In the genomic region with DNA sequence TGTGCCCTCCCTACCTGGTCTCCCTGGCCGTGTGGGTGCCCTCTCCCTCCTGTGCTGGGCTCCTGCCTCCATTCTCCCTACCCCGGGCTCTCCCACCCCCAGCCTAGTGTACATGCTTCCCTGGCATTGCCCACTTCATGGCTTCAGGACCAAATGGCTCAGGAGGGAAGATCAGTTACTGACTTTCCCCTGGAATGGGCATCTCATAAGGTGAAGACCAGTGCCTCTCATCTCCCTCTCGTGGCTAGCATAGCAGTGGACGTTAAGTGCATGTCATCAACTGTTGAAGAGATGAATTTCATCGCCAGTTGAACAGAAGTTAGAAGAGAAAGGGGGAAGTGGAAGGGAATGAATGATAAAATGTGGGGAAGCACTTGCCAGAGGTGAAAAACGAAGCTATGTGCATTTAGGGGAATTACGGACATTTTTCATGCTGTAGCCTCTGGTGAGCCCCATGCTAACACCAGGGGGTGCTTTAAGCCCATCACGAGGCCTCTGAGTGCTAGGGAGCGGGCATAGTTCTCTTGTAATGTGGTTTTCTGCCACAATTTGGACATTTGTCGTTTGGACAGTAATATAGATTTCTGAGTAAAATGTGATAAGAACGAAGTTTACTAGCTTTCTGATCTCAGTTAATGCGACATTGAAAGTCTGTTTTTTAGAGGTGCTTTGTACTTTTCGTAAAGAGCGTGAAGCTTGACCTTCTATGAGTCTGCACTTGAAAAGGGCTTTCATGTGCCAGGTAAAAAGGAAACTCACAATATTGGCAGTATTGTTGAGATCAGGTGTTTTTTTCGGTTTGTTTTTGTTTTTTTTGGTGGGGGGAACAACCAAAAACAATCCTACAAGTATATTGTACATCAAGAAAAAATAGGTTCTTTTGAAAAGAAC, we compare ENCODE assay signal across 8 cellular contexts. TPM values are rescaled to one million over a fixed set of nuclear protein-coding genes. Genes with fewer than 3 reads are reported as not detected.
DNase-seq lines count a peak whose midpoint lies in the region; ATAC-seq, FAIRE-seq and TF ChIP-seq lines count a peak whose summit lies in the region.

No MANE protein-coding gene starts in this region.

- H3K4me3 Mint-ChIP-seq in activated CD8-positive, alpha-beta memory T cell treated with anti-CD3 and anti-CD28 coated beads, Interleukin-2, amount 10 ng/mL, durations not matched to agents 7 days and 5 days = no peak overlapping the region
- H3K4me3 Mint-ChIP-seq in osteocyte (ENCODE audit: unreplicated experiment) = no peak overlapping the region

- H3K36me3 Mint-ChIP-seq in activated CD8-positive, alpha-beta memory T cell treated with anti-CD3 and anti-CD28 coated beads, Interleukin-2, amount 10 ng/mL, durations not matched to agents 7 days and 5 days = peaks cover 2% of the 10 kb centered on the region
- peaks cover 8% of the 10 kb centered on the region for H3K36me3 Mint-ChIP-seq in osteocyte (ENCODE audit: unreplicated experiment)

- CTCF ChIA-PET in activated CD8-positive, alpha-beta memory T cell treated with anti-CD3 and anti-CD28 coated beads, Interleukin-2, amount 10 ng/mL, durations not matched to agents 7 days and 5 days (lab: Charles Lee) = interaction anchor here (0.6 to 3.4 kb wide), 26 partner anchors 8 to 414 kb away, joined by 3 to 15 read pairs (median 3); no protein-coding TSS in a partner anchor

- H3K27me3 Mint-ChIP-seq in activated CD8-positive, alpha-beta memory T cell treated with anti-CD3 and anti-CD28 coated beads, Interleukin-2, amount 10 ng/mL, durations not matched to agents 7 days and 5 days = no peaks in the 10 kb centered on the region
- H3K27me3 Mint-ChIP-seq in osteocyte (ENCODE audit: unreplicated experiment) = no peaks in the 10 kb centered on the region

- no peaks in the 10 kb centered on the region for H3K9me3 Mint-ChIP-seq in activated CD8-positive, alpha-beta memory T cell treated with anti-CD3 and anti-CD28 coated beads, Interleukin-2, amount 10 ng/mL, durations not matched to agents 7 days and 5 days (ENCODE audit: low read depth)
- no peaks in the 10 kb centered on the region for H3K9me3 Mint-ChIP-seq in osteocyte (ENCODE audit: unreplicated experiment)

- no peak for FAIRE-seq in urothelium cell line (lab: Jason Lieb, UNC)

- DNase-seq in AG20443 (ENCODE audit: low spot score) (peak; percentile 84), GM19240 (ENCODE audit: insufficient read length, low spot score) (peak; percentile 18), NCI-H526 treated with DMSO at 0.1 percent for 48 hours (lab: John Stamatoyannopoulos, UW) (peak; percentile 42), fibroblast of gingiva (ENCODE audit: low read depth) (peak; percentile 58), osteocyte (ENCODE audit: extremely low spot score, unreplicated experiment) (no peak), urothelium cell line (ENCODE audit: low spot score) (peak; percentile 54)
- DNase-seq in activated CD8-positive, alpha-beta memory T cell treated with anti-CD3 and anti-CD28 coated beads, Interleukin-2, amount 10 ng/mL, durations not matched to agents 7 days and 5 days = peak; percentile 67

- H3K27ac Mint-ChIP-seq in activated CD8-positive, alpha-beta memory T cell treated with anti-CD3 and anti-CD28 coated beads, Interleukin-2, amount 10 ng/mL, durations not matched to agents 7 days and 5 days = no peak overlapping the region
- H3K27ac Mint-ChIP-seq in osteocyte (ENCODE audit: unreplicated experiment) = no peak overlapping the region

- H3K4me1 Mint-ChIP-seq in activated CD8-positive, alpha-beta memory T cell treated with anti-CD3 and anti-CD28 coated beads, Interleukin-2, amount 10 ng/mL, durations not matched to agents 7 days and 5 days = peaks cover 3% of the 10 kb centered on the region
- H3K4me1 Mint-ChIP-seq in osteocyte (ENCODE audit: unreplicated experiment) = peaks cover 3% of the 10 kb centered on the region

- peak; percentile 87 for TF ChIP-seq CTCF in osteocyte (IDR thresholded peaks at IDR 0.05)

- peak; percentile 76 for ATAC-seq in activated CD8-positive, alpha-beta memory T cell treated with anti-CD3 and anti-CD28 coated beads, Interleukin-2, amount 10 ng/mL, durations not matched to agents 7 days and 5 days
- ATAC-seq in HG03175 (IDR thresholded peaks at IDR 0.05; ENCODE audit: unreplicated experiment) = no peak

RNA-seq across cellular contexts. Expression of gene TRAF3IP1, which starts 50.4 kb away (rescaled TPM):
- total RNA-seq in activated CD8-positive, alpha-beta memory T cell treated with anti-CD3 and anti-CD28 coated beads, Interleukin-2, amount 10 ng/mL, durations not matched to agents 7 days and 5 days = 1 to 10 TPM; 6.8 to 8.8 TPM
- total RNA-seq in osteocyte = 17.3 and 19.4 TPM in 2 replicates

RNA-seq across cellular contexts. Expression of gene ASB1, which starts 56.0 kb away (rescaled TPM):
- 10 to 100 TPM; 34.5 to 35.6 TPM for total RNA-seq in activated CD8-positive, alpha-beta memory T cell treated with anti-CD3 and anti-CD28 coated beads, Interleukin-2, amount 10 ng/mL, durations not matched to agents 7 days and 5 days
- total RNA-seq in osteocyte = 26.0 and 33.9 TPM in 2 replicates
